In the genomic region with DNA sequence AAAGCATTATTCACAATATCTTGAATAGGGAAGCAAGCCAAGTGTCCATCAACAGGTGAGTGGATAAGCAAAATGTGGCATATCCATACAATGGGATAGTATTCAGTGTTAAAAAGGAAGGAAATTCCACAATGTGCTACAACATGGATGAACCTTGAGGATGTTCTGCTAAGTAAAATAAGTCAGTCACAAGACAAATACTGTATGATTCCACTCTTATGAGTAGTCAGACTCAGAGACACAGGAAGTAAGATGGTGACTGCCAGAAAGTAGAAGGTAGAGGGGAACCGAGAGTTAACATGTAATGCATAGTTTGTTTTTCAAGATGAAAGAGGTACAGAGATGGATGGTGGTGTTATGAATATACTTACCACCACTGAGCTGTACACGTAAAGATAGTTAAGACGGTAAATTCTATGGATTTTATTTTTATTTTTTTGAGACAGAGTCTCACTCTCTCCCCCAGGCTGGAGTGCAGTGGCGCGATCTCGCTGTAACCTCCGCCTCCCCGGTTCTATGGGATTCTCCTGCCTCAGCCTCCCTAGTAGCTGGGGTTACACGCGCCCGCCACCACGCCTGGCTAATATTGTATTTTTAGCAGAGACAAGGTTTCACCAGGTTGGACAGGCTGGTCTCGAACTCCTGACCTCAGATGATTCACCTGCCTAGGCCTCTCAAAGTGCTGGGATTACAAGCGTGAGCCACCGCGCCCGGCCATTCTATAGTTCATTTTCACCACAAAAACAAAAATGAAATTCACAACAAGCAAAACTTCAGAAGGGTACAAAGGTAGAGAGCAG, we compare ENCODE assay signal across 8 cellular contexts. TPM values are rescaled to one million over a fixed set of nuclear protein-coding genes. Genes with fewer than 3 reads are reported as not detected.
DNase-seq lines count a peak whose midpoint lies in the region; ATAC-seq and TF ChIP-seq lines count a peak whose summit lies in the region.

No MANE protein-coding gene starts in this region.

- H3K4me1 ChIP-seq in foreskin keratinocyte, result peaks cover 15% of the 10 kb centered on the region

- H3K36me3 Mint-ChIP-seq in activated CD8-positive, alpha-beta memory T cell treated with anti-CD3 and anti-CD28 coated beads, Interleukin-2, amount 10 ng/mL, durations not matched to agents 7 days and 5 days, result peaks cover 13% of the 10 kb centered on the region

- H3K4me3 Mint-ChIP-seq in activated CD8-positive, alpha-beta memory T cell treated with anti-CD3 and anti-CD28 coated beads, Interleukin-2, amount 10 ng/mL, durations not matched to agents 7 days and 5 days, result peak overlapping the region; percentile 79

- peaks cover 38% of the 10 kb centered on the region for H3K4me1 Mint-ChIP-seq in activated CD8-positive, alpha-beta memory T cell treated with anti-CD3 and anti-CD28 coated beads, Interleukin-2, amount 10 ng/mL, durations not matched to agents 7 days and 5 days

- peak overlapping the region; percentile 90 for H3K27ac Mint-ChIP-seq in activated CD8-positive, alpha-beta memory T cell treated with anti-CD3 and anti-CD28 coated beads, Interleukin-2, amount 10 ng/mL, durations not matched to agents 7 days and 5 days

- H3K27me3 Mint-ChIP-seq in activated CD8-positive, alpha-beta memory T cell treated with anti-CD3 and anti-CD28 coated beads, Interleukin-2, amount 10 ng/mL, durations not matched to agents 7 days and 5 days, result no peaks in the 10 kb centered on the region

- no peaks in the 10 kb centered on the region for H3K9me3 Mint-ChIP-seq in activated CD8-positive, alpha-beta memory T cell treated with anti-CD3 and anti-CD28 coated beads, Interleukin-2, amount 10 ng/mL, durations not matched to agents 7 days and 5 days (ENCODE audit: low read depth)

- no peak overlapping the region for H3K27ac ChIP-seq in foreskin keratinocyte

- TF ChIP-seq CTCF in GM10266 (IDR thresholded peaks at IDR 0.05; ENCODE audit: control insufficient read depth, insufficient read depth, low read depth, missing control alignments) (no peak), foreskin keratinocyte (conservative IDR thresholded peaks at IDR 0.05) (no peak)

- CTCF ChIA-PET in activated CD8-positive, alpha-beta memory T cell treated with anti-CD3 and anti-CD28 coated beads, Interleukin-2, amount 10 ng/mL, durations not matched to agents 7 days and 5 days (lab: Charles Lee), result interaction anchor here (0.9 kb wide), 1 partner anchor 31 kb away, joined by 5 read pairs; no protein-coding TSS in a partner anchor

- peak; percentile 69 for DNase-seq in GM10266 (ENCODE audit: extremely low spot score)
- DNase-seq in activated CD8-positive, alpha-beta memory T cell treated with anti-CD3 and anti-CD28 coated beads, Interleukin-2, amount 10 ng/mL, durations not matched to agents 7 days and 5 days, result peak; percentile 44
- DNase-seq in glomerular endothelial cell (ENCODE audit: extremely low read depth, low read depth, low spot score), result peak; percentile 10
- DNase-seq in stimulated activated CD4-positive, alpha-beta T cell treated with anti-CD3 and anti-CD28 coated beads, Interleukin-12 subunit alpha, Interleukin-12 subunit beta, amount 100 ng/mL, for 48 hours (ENCODE audit: low read depth in 2 of 3, low spot score in 1 of 3), result peak; percentile 23 to 52 (median 39)
- no peak for DNase-seq in SK-N-DZ (ENCODE audit: low spot score)
- DNase-seq in DMS 273 treated with DMSO at 0.1 percent for 48 hours (lab: John Stamatoyannopoulos, UW), result no peak
- no peak for DNase-seq in foreskin keratinocyte

- ATAC-seq in HG03280 (IDR thresholded peaks at IDR 0.05; ENCODE audit: unreplicated experiment) (peak; percentile 38), foreskin keratinocyte (no peak)
- no peak for ATAC-seq in activated CD8-positive, alpha-beta memory T cell treated with anti-CD3 and anti-CD28 coated beads, Interleukin-2, amount 10 ng/mL, durations not matched to agents 7 days and 5 days

- H3K27me3 ChIP-seq in foreskin keratinocyte, result no peaks in the 10 kb centered on the region

RNA-seq across cellular contexts. Expression of a gene that starts 1.0 kb away (rescaled TPM):
- total RNA-seq in activated CD8-positive, alpha-beta memory T cell treated with anti-CD3 and anti-CD28 coated beads, Interleukin-2, amount 10 ng/mL, durations not matched to agents 7 days and 5 days, result 10 to 100 TPM; 34.1 to 37.0 TPM
- total RNA-seq in glomerular endothelial cell, result 19.9 and 20.0 TPM in 2 replicates
- polyA plus RNA-seq in SK-N-DZ (2014; cell fraction: cytosol; rRNA removed), result 12.8 and 16.5 TPM in 2 replicates
- polyA plus RNA-seq in SK-N-DZ (2014; cell fraction: nucleus; rRNA removed), result 11.2 and 30.0 TPM in 2 replicates
- 19.3 and 21.8 TPM in 2 replicates for total RNA-seq in foreskin keratinocyte
- 10.7 and 13.6 TPM in 2 replicates for polyA plus RNA-seq in foreskin keratinocyte

RNA-seq across cellular contexts. Expression of a gene that starts 31.9 kb away (rescaled TPM):
- 10 to 100 TPM; 56.1 to 63.4 TPM for total RNA-seq in activated CD8-positive, alpha-beta memory T cell treated with anti-CD3 and anti-CD28 coated beads, Interleukin-2, amount 10 ng/mL, durations not matched to agents 7 days and 5 days
- total RNA-seq in glomerular endothelial cell, result 15.0 and 38.7 TPM in 2 replicates
- 55.4 and 63.9 TPM in 2 replicates for polyA plus RNA-seq in SK-N-DZ (2014; cell fraction: cytosol; rRNA removed)
- polyA plus RNA-seq in SK-N-DZ (2014; cell fraction: nucleus; rRNA removed), result 122 and 163 TPM in 2 replicates
- 33.3 and 36.0 TPM in 2 replicates for total RNA-seq in foreskin keratinocyte
- 32.3 and 35.6 TPM in 2 replicates for polyA plus RNA-seq in foreskin keratinocyte

Comparison
In these comparisons a context has a peak if more than half of its experiments do, and no peak if none do; other contexts are left out.
1. DNase-seq: peak in GM10266 (single experiment), activated CD8-positive, alpha-beta memory T cell treated with anti-CD3 and anti-CD28 coated beads, Interleukin-2, amount 10 ng/mL, durations not matched to agents 7 days and 5 days (single experiment), glomerular endothelial cell (single experiment) and stimulated activated CD4-positive, alpha-beta T cell treated with anti-CD3 and anti-CD28 coated beads, Interleukin-12 subunit alpha, Interleukin-12 subunit beta, amount 100 ng/mL, for 48 hours (3 of 3); none in SK-N-DZ (single experiment), DMS 273 treated with DMSO at 0.1 percent for 48 hours (single experiment) and foreskin keratinocyte (0 of 2).